22 cellular contexts compared by ENCODE assay signal in the genomic region with DNA sequence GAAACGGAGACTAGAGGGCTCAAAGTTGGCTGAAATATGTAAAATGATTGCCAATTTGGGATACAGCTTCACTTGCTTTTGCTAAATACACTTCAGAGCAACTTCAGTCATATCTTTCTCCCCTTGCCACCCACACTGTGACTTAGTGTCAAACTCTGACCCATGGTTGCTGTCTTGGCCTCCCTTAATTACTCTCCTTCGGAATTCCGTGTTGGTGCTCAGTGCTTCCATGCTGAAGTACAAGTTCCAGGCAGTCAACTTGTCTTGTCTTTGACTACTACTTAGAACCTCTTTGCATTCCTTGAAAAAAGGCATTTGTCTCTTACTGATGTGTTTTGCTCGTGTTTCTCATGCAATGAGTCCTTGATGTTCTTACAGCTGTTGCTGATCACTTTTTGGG.
DNase-seq lines count a peak whose midpoint lies in the region; ATAC-seq and TF ChIP-seq lines count a peak whose summit lies in the region.
"Had no signal": no experiment of that assay in that cellular context is flagged by ENCODE, and none has a peak within 500 bp of the region (broad histone marks: within the 10 kb centered on the region; RNA-seq: fewer than 3 reads in every experiment).

No MANE protein-coding gene starts in this region.

- CTCF ChIA-PET in CD4-positive, alpha-beta T cell (lab: Charles Lee), result interaction anchor here (0.7 to 1.7 kb wide), 3 partner anchors 22 to 340 kb away, joined by 3 to 7 read pairs (median 4); a partner anchor contains a TSS
- CTCF ChIA-PET in activated CD4-positive, alpha-beta memory T cell treated with anti-CD3 and anti-CD28 coated beads for 36 hours (lab: Charles Lee), result interaction anchor here (2.0 to 5.3 kb wide), 4 partner anchors 15 to 331 kb away, joined by 6 to 23 read pairs (median 7); a partner anchor contains a TSS

- no peaks in the 10 kb centered on the region for H3K9me3 ChIP-seq in CD4-positive, alpha-beta T cell (ENCODE audit: control insufficient read depth, low read length)
- H3K9me3 ChIP-seq: psoas muscle, SJSA1 had no signal

- no peaks in the 10 kb centered on the region for H3K27me3 Mint-ChIP-seq in T-helper 2 cell treated with Interferon-gamma antibody and Interleukin-4, amounts not matched to agents 5 μg/mL and 100 μg/mL, for 36 hours (ENCODE audit: low read depth)
- H3K27me3 Mint-ChIP-seq in CD4-positive, alpha-beta T cell, result no peaks in the 10 kb centered on the region
- H3K27me3 Mint-ChIP-seq in activated CD4-positive, alpha-beta memory T cell treated with anti-CD3 and anti-CD28 coated beads for 36 hours, result no peaks in the 10 kb centered on the region
- peaks cover 5 to 10% (median 8%) of the 10 kb centered on the region in 3 donors for H3K27me3 Mint-ChIP-seq in immature natural killer cell (ENCODE audit: low read depth in 3 of 3)
- H3K27me3 Mint-ChIP-seq: dendritic cell treated with granulocyte-macrophage colony-stimulating factor and Interleukin-4, amounts not matched to agents 40 ng/mL and 50 ng/mL, for 4 days; type B pancreatic cell had no signal

- POLR2A ChIA-PET in CD4-positive, alpha-beta T cell (lab: Charles Lee), result interaction anchor here (1.1 to 4.1 kb wide), 4 partner anchors 15 to 332 kb away, joined by 3 to 39 read pairs (median 4); no protein-coding TSS in a partner anchor
- POLR2A ChIA-PET in activated CD4-positive, alpha-beta memory T cell treated with anti-CD3 and anti-CD28 coated beads for 36 hours (lab: Charles Lee), result interaction anchor here (0.8 to 2.6 kb wide), 4 partner anchors 15 to 331 kb away, joined by 4 to 8 read pairs (median 5); a partner anchor contains a TSS

- H3K27ac ChIP-seq in CD4-positive, alpha-beta T cell (ENCODE audit: low read depth, low read length), result peak overlapping the region; percentile 90
- H3K27ac ChIP-seq: KMS-11, neural progenitor cell, psoas muscle, SJSA1 had no signal

- no peaks in the 10 kb centered on the region for H3K27me3 ChIP-seq in CD4-positive, alpha-beta T cell (ENCODE audit: control insufficient read depth, insufficient read depth, low read length)
- H3K27me3 ChIP-seq: heart left ventricle, neural progenitor cell, SJSA1 had no signal

- H3K36me3 Mint-ChIP-seq in T-helper 2 cell treated with Interferon-gamma antibody and Interleukin-4, amounts not matched to agents 5 μg/mL and 100 μg/mL, for 36 hours (ENCODE audit: low read depth), result peaks cover 26% of the 10 kb centered on the region
- H3K36me3 Mint-ChIP-seq in CD4-positive, alpha-beta T cell (ENCODE audit: low read depth), result peaks cover 31% of the 10 kb centered on the region
- H3K36me3 Mint-ChIP-seq in activated CD4-positive, alpha-beta memory T cell treated with anti-CD3 and anti-CD28 coated beads for 36 hours, result peaks cover 7% of the 10 kb centered on the region
- peaks cover 14 to 25% (median 19%) of the 10 kb centered on the region in 3 donors for H3K36me3 Mint-ChIP-seq in immature natural killer cell
- H3K36me3 Mint-ChIP-seq: neural progenitor cell, type B pancreatic cell had no signal

- peaks cover 1% of the 10 kb centered on the region for H3K9me3 Mint-ChIP-seq in T-helper 2 cell treated with Interferon-gamma antibody and Interleukin-4, amounts not matched to agents 5 μg/mL and 100 μg/mL, for 36 hours
- H3K9me3 Mint-ChIP-seq in CD4-positive, alpha-beta T cell, result no peaks in the 10 kb centered on the region
- H3K9me3 Mint-ChIP-seq in activated CD4-positive, alpha-beta memory T cell treated with anti-CD3 and anti-CD28 coated beads for 36 hours, result peaks cover 2% of the 10 kb centered on the region
- H3K9me3 Mint-ChIP-seq in immature natural killer cell, result peaks cover 0 to 6% (median under 1%) of the 10 kb centered on the region in 6 donors
- H3K9me3 Mint-ChIP-seq: neural progenitor cell, type B pancreatic cell had no signal

- no peak for DNase-seq in T-helper 2 cell treated with Interferon-gamma antibody and Interleukin-4, amounts not matched to agents 5 μg/mL and 100 μg/mL, for 36 hours (ENCODE audit: low spot score)
- DNase-seq in T-helper 2 cell (no peak), immature natural killer cell (no peak), nucleus accumbens (lab: John Stamatoyannopoulos, UW) (no peak), NCI-H1436 (lab: John Stamatoyannopoulos, UW) (no peak)
- DNase-seq in CD4-positive, alpha-beta T cell, result no peak
- DNase-seq in activated CD4-positive, alpha-beta memory T cell treated with anti-CD3 and anti-CD28 coated beads for 36 hours, result peak; percentile 30
- DNase-seq: 8988T, Calu3, EL, HCEC 1CT, heart left ventricle, left ventricle myocardium superior, NCI-H2029, NCI-H446, psoas muscle had no signal

- no peak for ATAC-seq in CD4-positive, alpha-beta T cell (ENCODE audit: poor library complexity)
- ATAC-seq in GM19035 (IDR thresholded peaks at IDR 0.05; ENCODE audit: unreplicated experiment), result no peak
- ATAC-seq: heart left ventricle, left ventricle myocardium superior, psoas muscle had no signal

- intact Hi-C loops in CD4-positive, alpha-beta T cell (cut with DNase I, micrococcal nuclease), result loop anchor here in 1 of 2 experiments (10.0 kb wide), 1 partner anchor 48 kb away; no protein-coding TSS in a partner anchor
- intact Hi-C loops in activated CD4-positive, alpha-beta memory T cell treated with anti-CD3 and anti-CD28 coated beads for 36 hours (cut with micrococcal nuclease), result no loop called here

- no peak for TF ChIP-seq CTCF in CD4-positive, alpha-beta T cell (IDR thresholded peaks at IDR 0.05)

- H3K4me1 Mint-ChIP-seq in T-helper 2 cell treated with Interferon-gamma antibody and Interleukin-4, amounts not matched to agents 5 μg/mL and 100 μg/mL, for 36 hours (ENCODE audit: low read depth), result peaks cover 65% of the 10 kb centered on the region
- H3K4me1 Mint-ChIP-seq in CD4-positive, alpha-beta T cell (ENCODE audit: low read depth), result peaks cover 81% of the 10 kb centered on the region
- H3K4me1 Mint-ChIP-seq in activated CD4-positive, alpha-beta memory T cell treated with anti-CD3 and anti-CD28 coated beads for 36 hours (ENCODE audit: low read depth), result peaks cover 65% of the 10 kb centered on the region
- peaks cover 71 to 89% of the 10 kb centered on the region in 2 donors for H3K4me1 Mint-ChIP-seq in immature natural killer cell

- H3K27ac Mint-ChIP-seq in T-helper 2 cell treated with Interferon-gamma antibody and Interleukin-4, amounts not matched to agents 5 μg/mL and 100 μg/mL, for 36 hours, result peak overlapping the region; percentile 95
- peak overlapping the region; percentile 99 for H3K27ac Mint-ChIP-seq in CD4-positive, alpha-beta T cell
- H3K27ac Mint-ChIP-seq in activated CD4-positive, alpha-beta memory T cell treated with anti-CD3 and anti-CD28 coated beads for 36 hours, result peak overlapping the region; percentile 92
- H3K27ac Mint-ChIP-seq in immature natural killer cell, result peak overlapping the region; percentile 96 to 100 (median 99)
- H3K27ac Mint-ChIP-seq: dendritic cell treated with granulocyte-macrophage colony-stimulating factor and Interleukin-4, amounts not matched to agents 40 ng/mL and 50 ng/mL, for 4 days; neural progenitor cell; type B pancreatic cell had no signal

- peak overlapping the region; percentile 85 for H3K4me3 Mint-ChIP-seq in T-helper 2 cell treated with Interferon-gamma antibody and Interleukin-4, amounts not matched to agents 5 μg/mL and 100 μg/mL, for 36 hours
- peak overlapping the region; percentile 81 for H3K4me3 Mint-ChIP-seq in CD4-positive, alpha-beta T cell
- peak overlapping the region; percentile 75 for H3K4me3 Mint-ChIP-seq in activated CD4-positive, alpha-beta memory T cell treated with anti-CD3 and anti-CD28 coated beads for 36 hours
- peak overlapping the region in 2 of 5 donors; percentile 14 to 74 for H3K4me3 Mint-ChIP-seq in immature natural killer cell
- H3K4me3 Mint-ChIP-seq: dendritic cell treated with granulocyte-macrophage colony-stimulating factor and Interleukin-4, amounts not matched to agents 40 ng/mL and 50 ng/mL, for 4 days; neural progenitor cell; type B pancreatic cell had no signal
